ENCODE assay signal across 9 cellular contexts in the genomic region with DNA sequence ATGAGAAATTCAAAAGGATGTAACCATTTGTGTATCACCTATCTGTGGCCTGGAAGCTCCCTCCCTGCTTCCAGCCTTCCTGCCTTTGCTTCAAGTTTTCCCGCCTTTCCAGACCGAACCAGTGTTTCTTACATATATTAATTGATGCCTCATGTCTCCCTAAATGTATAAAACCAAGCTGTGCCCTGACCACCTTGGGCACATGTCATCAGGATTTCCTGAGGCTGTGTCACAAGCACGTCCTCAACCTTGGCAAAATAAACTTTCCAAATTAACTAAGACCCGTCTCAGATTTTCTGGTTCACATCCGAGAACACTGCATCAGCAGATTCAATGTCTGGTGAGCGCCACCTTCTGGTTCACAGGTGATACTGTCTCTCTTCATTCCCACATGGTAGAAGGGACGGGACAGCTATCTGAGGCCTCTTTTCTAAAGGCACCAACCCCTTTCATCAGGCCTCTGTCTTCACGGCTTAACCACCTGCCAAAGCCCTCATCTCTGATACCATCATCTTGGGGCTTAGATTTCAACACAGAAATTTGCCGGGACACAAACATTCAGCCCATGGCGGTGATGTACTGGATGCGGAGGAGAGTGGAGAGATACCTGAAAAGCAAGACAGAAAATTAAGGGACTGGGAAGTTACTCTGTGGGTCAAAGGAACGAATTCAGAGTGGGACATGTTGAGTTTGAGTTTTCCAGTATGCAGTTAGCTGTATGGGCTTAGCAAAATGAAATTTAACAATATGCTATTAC. TPM values are rescaled to one million over a fixed set of nuclear protein-coding genes. Genes with fewer than 3 reads are reported as not detected.
DNase-seq lines count a peak whose midpoint lies in the region; ATAC-seq and TF ChIP-seq lines count a peak whose summit lies in the region.
"Had no signal": no experiment of that assay in that cellular context is flagged by ENCODE, and none has a peak within 500 bp of the region (broad histone marks: within the 10 kb centered on the region; RNA-seq: fewer than 3 reads in every experiment).

No MANE protein-coding gene starts in this region.

- no peak for TF ChIP-seq EP300 in gastroesophageal sphincter (IDR thresholded peaks at IDR 0.05)

- no peak overlapping the region for H3K27ac Mint-ChIP-seq in activated T-helper 1 cell treated with anti-CD3 and anti-CD28 coated beads, Interleukin-12 subunit alpha, Interleukin-12 subunit beta, Interleukin-2, Interleukin-4 antibody, amounts not matched to agents 30 ng/mL and 10 ng/mL and 1 ng/mL, durations not matched to agents 14 hours and 24 hours and 36 hours
- H3K27ac Mint-ChIP-seq in osteocyte (ENCODE audit: unreplicated experiment) = no peak overlapping the region
- H3K27ac Mint-ChIP-seq: dendritic cell treated with granulocyte-macrophage colony-stimulating factor and Interleukin-4, amounts not matched to agents 40 ng/mL and 50 ng/mL, for 4 days had no signal

- H3K27me3 Mint-ChIP-seq in activated T-helper 1 cell treated with anti-CD3 and anti-CD28 coated beads, Interleukin-12 subunit alpha, Interleukin-12 subunit beta, Interleukin-2, Interleukin-4 antibody, amounts not matched to agents 30 ng/mL and 10 ng/mL and 1 ng/mL, durations not matched to agents 14 hours and 24 hours and 36 hours (ENCODE audit: insufficient read depth) = peaks cover 19% of the 10 kb centered on the region
- H3K27me3 Mint-ChIP-seq in osteocyte (ENCODE audit: unreplicated experiment) = peaks cover 63% of the 10 kb centered on the region

- no peaks in the 10 kb centered on the region for H3K4me1 ChIP-seq in gastroesophageal sphincter

- TF ChIP-seq CTCF in gastroesophageal sphincter (IDR thresholded peaks at IDR 0.05) (peak; percentile 54 to 74 (median 67)), osteocyte (IDR thresholded peaks at IDR 0.05) (peak; percentile 86)

- H3K36me3 Mint-ChIP-seq in activated T-helper 1 cell treated with anti-CD3 and anti-CD28 coated beads, Interleukin-12 subunit alpha, Interleukin-12 subunit beta, Interleukin-2, Interleukin-4 antibody, amounts not matched to agents 30 ng/mL and 10 ng/mL and 1 ng/mL, durations not matched to agents 14 hours and 24 hours and 36 hours (ENCODE audit: low read depth) = no peaks in the 10 kb centered on the region
- H3K36me3 Mint-ChIP-seq in osteocyte (ENCODE audit: unreplicated experiment) = no peaks in the 10 kb centered on the region

- no peaks in the 10 kb centered on the region for H3K9me3 Mint-ChIP-seq in activated T-helper 1 cell treated with anti-CD3 and anti-CD28 coated beads, Interleukin-12 subunit alpha, Interleukin-12 subunit beta, Interleukin-2, Interleukin-4 antibody, amounts not matched to agents 30 ng/mL and 10 ng/mL and 1 ng/mL, durations not matched to agents 14 hours and 24 hours and 36 hours
- H3K9me3 Mint-ChIP-seq in osteocyte (ENCODE audit: unreplicated experiment) = no peaks in the 10 kb centered on the region
- H3K9me3 Mint-ChIP-seq: dendritic cell treated with granulocyte-macrophage colony-stimulating factor and Interleukin-4, amounts not matched to agents 40 ng/mL and 50 ng/mL, for 4 days had no signal

- no peaks in the 10 kb centered on the region for H3K9me3 ChIP-seq in gastroesophageal sphincter

- 22 to 28% methylated on average over 7 to 11 of the region's 12 CpGs for WGBS in gastroesophageal sphincter (ENCODE audit: low coverage in 1 of 2), 2 donors

- intact Hi-C loops in activated T-helper 1 cell treated with anti-CD3 and anti-CD28 coated beads, Interleukin-12 subunit alpha, Interleukin-12 subunit beta, Interleukin-2, Interleukin-4 antibody, amounts not matched to agents 30 ng/mL and 10 ng/mL and 1 ng/mL, durations not matched to agents 14 hours and 24 hours and 36 hours (cut with micrococcal nuclease) = loop anchor here (1.0 kb wide), 3 partner anchors 32 to 77 kb away; no protein-coding TSS in a partner anchor

- ATAC-seq in HG03139 (IDR thresholded peaks at IDR 0.05; ENCODE audit: unreplicated experiment) = peak; percentile 60
- ATAC-seq in gastroesophageal sphincter = peak; percentile 55
- no peak for ATAC-seq in GM18505 (IDR thresholded peaks at IDR 0.05; ENCODE audit: unreplicated experiment)

- TF ChIP-seq POLR2A in gastroesophageal sphincter (IDR thresholded peaks at IDR 0.05) = no peak
- no peak for TF ChIP-seq POLR2A in GM18505 (IDR thresholded peaks at IDR 0.05; ENCODE audit: borderline replicate concordance, extremely low read depth, insufficient read depth, insufficient read length)

- DNase-seq in NCI-H2081 (lab: John Stamatoyannopoulos, UW) (peak; percentile 41 to 54), NCI-H2081 treated with DMSO at 0.1 percent for 48 hours (lab: John Stamatoyannopoulos, UW) (no peak), NCI-H82 treated with DMSO at 0.1 percent for 48 hours (lab: John Stamatoyannopoulos, UW; ENCODE audit: unreplicated experiment) (peak; percentile 47), osteocyte (ENCODE audit: extremely low spot score, unreplicated experiment) (no peak)
- DNase-seq in activated T-helper 1 cell treated with anti-CD3 and anti-CD28 coated beads, Interleukin-12 subunit alpha, Interleukin-12 subunit beta, Interleukin-2, Interleukin-4 antibody, amounts not matched to agents 30 ng/mL and 10 ng/mL and 1 ng/mL, durations not matched to agents 14 hours and 24 hours and 36 hours (ENCODE audit: low spot score) = peak; percentile 30

- peaks cover 62% of the 10 kb centered on the region for H3K27me3 ChIP-seq in gastroesophageal sphincter

- no peak overlapping the region for H3K27ac ChIP-seq in gastroesophageal sphincter

- H3K36me3 ChIP-seq in gastroesophageal sphincter = no peaks in the 10 kb centered on the region

- H3K4me3 ChIP-seq in gastroesophageal sphincter = no peak overlapping the region

- peaks cover 4% of the 10 kb centered on the region for H3K4me1 Mint-ChIP-seq in activated T-helper 1 cell treated with anti-CD3 and anti-CD28 coated beads, Interleukin-12 subunit alpha, Interleukin-12 subunit beta, Interleukin-2, Interleukin-4 antibody, amounts not matched to agents 30 ng/mL and 10 ng/mL and 1 ng/mL, durations not matched to agents 14 hours and 24 hours and 36 hours (ENCODE audit: low read depth)
- H3K4me1 Mint-ChIP-seq in osteocyte (ENCODE audit: unreplicated experiment) = no peaks in the 10 kb centered on the region

- H3K4me3 Mint-ChIP-seq in activated T-helper 1 cell treated with anti-CD3 and anti-CD28 coated beads, Interleukin-12 subunit alpha, Interleukin-12 subunit beta, Interleukin-2, Interleukin-4 antibody, amounts not matched to agents 30 ng/mL and 10 ng/mL and 1 ng/mL, durations not matched to agents 14 hours and 24 hours and 36 hours = no peak overlapping the region
- H3K4me3 Mint-ChIP-seq in osteocyte (ENCODE audit: unreplicated experiment) = no peak overlapping the region
- H3K4me3 Mint-ChIP-seq: dendritic cell treated with granulocyte-macrophage colony-stimulating factor and Interleukin-4, amounts not matched to agents 40 ng/mL and 50 ng/mL, for 4 days had no signal

RNA-seq across cellular contexts. Expression of gene PABPC3, which starts 58.7 kb away (rescaled TPM):
- 0.34 TPM in 2 replicates for total RNA-seq in activated T-helper 1 cell treated with anti-CD3 and anti-CD28 coated beads, Interleukin-12 subunit alpha, Interleukin-12 subunit beta, Interleukin-2, Interleukin-4 antibody, amounts not matched to agents 30 ng/mL and 10 ng/mL and 1 ng/mL, durations not matched to agents 14 hours and 24 hours and 36 hours
- total RNA-seq in gastroesophageal sphincter (under 1 TPM in 1 of 4 donors, not detected in 3; 0.19 TPM), osteocyte (0.10 and 0.16 TPM in 2 replicates)

Comparison
In these comparisons a context has a peak if more than half of its experiments do, and no peak if none do; other contexts are left out.
1. DNase-seq: peak in NCI-H2081 (2 of 2), NCI-H82 treated with DMSO at 0.1 percent for 48 hours (single experiment) and activated T-helper 1 cell treated with anti-CD3 and anti-CD28 coated beads, Interleukin-12 subunit alpha, Interleukin-12 subunit beta, Interleukin-2, Interleukin-4 antibody, amounts not matched to agents 30 ng/mL and 10 ng/mL and 1 ng/mL, durations not matched to agents 14 hours and 24 hours and 36 hours (single experiment); none in NCI-H2081 treated with DMSO at 0.1 percent for 48 hours (single experiment) and osteocyte (single experiment).